ENCODE assay signal across 10 cellular contexts in the genomic region with DNA sequence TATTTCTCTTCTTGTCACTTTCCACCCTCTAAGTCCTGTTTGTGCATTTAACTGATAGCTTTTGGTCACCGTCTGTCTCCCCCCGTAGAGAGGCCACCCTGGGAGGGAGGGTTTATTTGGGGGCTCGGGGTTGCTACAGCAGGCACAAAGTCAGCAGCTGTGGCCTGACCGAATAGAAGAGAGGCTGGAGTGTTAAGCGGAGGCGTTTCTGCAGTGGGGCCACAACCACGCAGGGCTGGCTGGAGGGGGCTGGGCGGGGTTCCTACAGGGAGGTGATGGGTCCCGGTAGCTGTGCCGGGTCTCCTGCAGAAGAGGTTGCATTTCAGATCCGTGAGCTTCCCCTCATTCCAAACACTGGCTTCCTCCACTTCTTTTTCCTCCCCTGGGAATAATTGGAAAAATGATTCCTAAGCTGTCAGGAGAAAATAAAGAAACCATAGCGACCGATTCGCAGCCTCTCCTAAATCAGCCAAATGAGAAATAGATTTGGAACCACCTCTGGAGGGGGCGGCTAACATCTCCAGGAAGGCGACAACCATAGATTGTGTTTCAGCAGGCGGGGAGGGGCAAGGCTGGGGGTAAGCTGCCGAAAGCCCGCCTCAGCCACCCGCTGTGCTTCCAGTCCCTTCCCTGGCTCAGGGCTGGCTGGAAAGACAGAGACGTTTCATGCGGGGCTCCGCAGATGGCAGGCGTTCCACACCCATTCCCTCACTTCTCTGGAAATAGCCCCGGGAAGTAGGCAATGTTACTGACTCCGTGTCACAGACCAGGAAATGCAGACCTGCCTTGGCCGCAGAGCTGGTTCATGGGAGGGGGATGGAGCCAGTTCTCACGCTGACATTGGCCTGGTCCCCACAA.
DNase-seq lines count a peak whose midpoint lies in the region; TF ChIP-seq lines count a peak whose summit lies in the region.
"Had no signal": no experiment of that assay in that cellular context is flagged by ENCODE, and none has a peak within 500 bp of the region (broad histone marks: within the 10 kb centered on the region; RNA-seq: fewer than 3 reads in every experiment).

No MANE protein-coding gene starts in this region.

- H3K9me3 ChIP-seq in HUES48 (ENCODE audit: control insufficient read depth, insufficient read depth, low read length) (no peaks in the 10 kb centered on the region), skeletal muscle satellite cell (replicated peaks; ENCODE audit: low read length) (no peaks in the 10 kb centered on the region)

- H3K4me1 ChIP-seq in HUES48 (ENCODE audit: control insufficient read depth, insufficient read depth, low read length) (peaks cover 19% of the 10 kb centered on the region), skeletal muscle satellite cell (ENCODE audit: control insufficient read depth, insufficient read depth, low read length) (peaks cover 29% of the 10 kb centered on the region)

- peaks cover 32% of the 10 kb centered on the region for H3K4me1 Mint-ChIP-seq in chondrocyte (ENCODE audit: low read depth)
- peaks cover 59 to 79% of the 10 kb centered on the region in 2 donors for H3K4me1 Mint-ChIP-seq in immature natural killer cell

- peak; percentile 15 for TF ChIP-seq CTCF in chondrocyte (IDR thresholded peaks at IDR 0.05)

- peaks cover 6% of the 10 kb centered on the region; the same call in 1 of the 2 replicates for H3K27me3 ChIP-seq in HUES48 (ENCODE audit: control insufficient read depth, insufficient read depth, low read length)
- H3K27me3 ChIP-seq in skeletal muscle satellite cell (ENCODE audit: control insufficient read depth, insufficient read depth, low read length) = peaks cover 46% of the 10 kb centered on the region

- peak overlapping the region; percentile 63 for H3K4me3 Mint-ChIP-seq in chondrocyte (ENCODE audit: unreplicated experiment)
- H3K4me3 Mint-ChIP-seq in immature natural killer cell = peak overlapping the region; percentile 74 to 93 (median 76)

- no peak overlapping the region for H3K27ac ChIP-seq in HUES48 (ENCODE audit: low read depth, low read length)

- H3K27ac Mint-ChIP-seq in chondrocyte (ENCODE audit: unreplicated experiment) (peak overlapping the region; percentile 59), immature natural killer cell (peak overlapping the region in 5 of 6 donors; percentile 40 to 84 (median 77))

- H3K27me3 Mint-ChIP-seq in chondrocyte (ENCODE audit: low read depth) = peaks cover 12% of the 10 kb centered on the region
- H3K27me3 Mint-ChIP-seq in immature natural killer cell (ENCODE audit: low read depth in 3 of 3) = peaks cover 11 to 14% (median 14%) of the 10 kb centered on the region in 3 donors

- DNase-seq in chondrocyte (ENCODE audit: low spot score) (no peak), immature natural killer cell (peak; percentile 33 to 48 (median 34)), GF-D8 (lab: John Stamatoyannopoulos, UW) (no peak), T-helper 2 cell (no peak), SW480 (ENCODE audit: low spot score) (no peak), KG1 (lab: John Stamatoyannopoulos, UW) (no peak)
- DNase-seq: Karpas-422, naive B cell had no signal

- peak overlapping the region; percentile 28 for H3K4me3 ChIP-seq in HUES48 (ENCODE audit: low read depth, low read length)
- peak overlapping the region; percentile 58 for H3K4me3 ChIP-seq in skeletal muscle satellite cell (ENCODE audit: low read length)

- H3K9ac ChIP-seq in HUES48 (ENCODE audit: low read depth, low read length) = no peak overlapping the region
- peak overlapping the region; percentile 14 for H3K9ac ChIP-seq in skeletal muscle satellite cell (ENCODE audit: low read depth, low read length)

- peak overlapping the region; percentile 82 for H3K4me2 ChIP-seq in skeletal muscle satellite cell (ENCODE audit: low read length)

- H3K36me3 Mint-ChIP-seq in chondrocyte (ENCODE audit: low read depth) = no peaks in the 10 kb centered on the region
- H3K36me3 Mint-ChIP-seq in immature natural killer cell = no peaks in the 10 kb centered on the region

- H3K9me3 Mint-ChIP-seq in chondrocyte (ENCODE audit: low read depth) (no peaks in the 10 kb centered on the region), immature natural killer cell (no peaks in the 10 kb centered on the region)
- H3K9me3 Mint-ChIP-seq: naive B cell had no signal

- H3K36me3 ChIP-seq in HUES48 (ENCODE audit: control insufficient read depth, insufficient read depth, low read length) (no peaks in the 10 kb centered on the region), skeletal muscle satellite cell (ENCODE audit: insufficient read depth, low read length) (no peaks in the 10 kb centered on the region)

Comparison
In these comparisons a context has a peak if more than half of its experiments do, and no peak if none do; other contexts are left out.
1. DNase-seq: peak in immature natural killer cell (3 of 3); none in chondrocyte (single experiment), GF-D8 (single experiment), T-helper 2 cell (0 of 5), SW480 (single experiment) and KG1 (single experiment).